Comparison of ENCODE assay signal across 21 cellular contexts in the genomic region with DNA sequence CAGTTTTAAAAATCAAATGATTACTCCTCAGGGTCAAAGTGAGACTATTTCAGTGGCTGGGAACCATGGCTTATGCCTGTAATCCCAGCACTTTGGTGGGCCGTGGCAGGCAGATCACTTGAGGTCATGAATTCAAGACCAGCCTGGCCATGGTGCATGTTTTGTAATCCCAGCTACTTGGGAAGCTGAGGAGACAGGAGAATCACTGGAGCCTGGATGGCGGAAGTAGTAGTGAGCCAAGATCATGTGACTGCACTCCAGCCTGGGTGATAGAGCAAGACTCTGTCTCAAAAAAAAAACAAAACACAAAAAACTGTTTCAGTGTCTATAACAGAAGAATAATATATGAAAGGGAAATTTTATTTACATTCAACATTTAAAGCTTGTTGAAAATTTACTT.
"Had no signal": no experiment of that assay in that cellular context is flagged by ENCODE, and none has a peak within 500 bp of the region (broad histone marks: within the 10 kb centered on the region; RNA-seq: fewer than 3 reads in every experiment).

No MANE protein-coding gene starts in this region.

- H3K9ac ChIP-seq: SK-N-SH had no signal

- H3K27ac ChIP-seq: RWPE1 had no signal

- DNase-seq: Karpas-422, KG1, MG63, NCI-H1092, NCI-H1105 treated with DMSO at 0.1 percent for 48 hours, NCI-H1417 treated with DMSO at 0.1 percent for 48 hours, NCI-H146, NCI-H1694 treated with DMSO at 0.1 percent for 48 hours, NCI-H1930, NCI-H2081, NCI-H2107, NCI-H2227 treated with DMSO at 0.1 percent for 48 hours, NCI-H524, NCI-H526 treated with DMSO at 0.1 percent for 48 hours, NCI-H748 treated with DMSO at 0.1 percent for 48 hours, PC-3, SHP77, SK-N-SH, SW 1271 had no signal

- H3K27me3 ChIP-seq: MG63 had no signal

- H3K4me3 ChIP-seq: MG63 had no signal

- H3K4me2 ChIP-seq: SK-N-SH had no signal

- H3K36me3 ChIP-seq: MG63 had no signal

- ATAC-seq: Panc1, PC-3 had no signal

- H3K9me3 ChIP-seq: MG63, SK-N-SH had no signal
